ENCODE assay signal across 1 cellular context in the genomic region with DNA sequence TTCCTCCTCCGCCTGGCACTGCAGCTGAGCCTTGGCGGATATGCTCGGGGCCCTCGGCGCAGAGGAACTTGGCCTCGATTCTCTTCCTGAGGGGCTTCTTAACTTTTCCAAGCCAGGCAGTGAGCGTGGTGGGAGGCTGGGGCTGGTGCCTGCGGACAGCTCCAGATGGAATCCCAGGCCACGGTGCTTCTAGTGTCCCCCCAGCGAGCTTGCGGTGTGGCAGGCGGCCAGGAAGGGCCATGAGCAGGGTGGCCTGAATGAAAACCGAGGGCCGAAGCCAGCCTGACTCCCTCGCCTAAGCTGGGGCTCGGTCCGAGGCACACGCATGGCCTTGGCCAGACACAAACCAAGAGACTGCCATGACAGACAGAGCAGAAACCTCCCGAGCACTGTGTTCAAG.
TF ChIP-seq lines count a peak whose summit lies in the region.

No MANE protein-coding gene starts in this region.

TF ChIP-seq in H1, 55 proteins besides CTCF, POLR2A, EP300 and RAD21:
- TF ChIP-seq POU5F1 (IDR thresholded peaks at IDR 0.05; ENCODE audit: low read depth, low read length): no peak
- TF ChIP-seq, protein P1, sequence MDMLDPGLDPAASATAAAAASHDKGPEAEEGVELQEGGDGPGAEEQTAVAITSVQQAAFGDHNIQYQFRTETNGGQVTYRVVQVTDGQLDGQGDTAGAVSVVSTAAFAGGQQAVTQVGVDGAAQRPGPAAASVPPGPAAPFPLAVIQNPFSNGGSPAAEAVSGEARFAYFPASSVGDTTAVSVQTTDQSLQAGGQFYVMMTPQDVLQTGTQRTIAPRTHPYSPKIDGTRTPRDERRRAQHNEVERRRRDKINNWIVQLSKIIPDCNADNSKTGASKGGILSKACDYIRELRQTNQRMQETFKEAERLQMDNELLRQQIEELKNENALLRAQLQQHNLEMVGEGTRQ (IDR thresholded peaks at IDR 0.05; ENCODE audit: low read length): no peak
- TF ChIP-seq, protein P2, sequence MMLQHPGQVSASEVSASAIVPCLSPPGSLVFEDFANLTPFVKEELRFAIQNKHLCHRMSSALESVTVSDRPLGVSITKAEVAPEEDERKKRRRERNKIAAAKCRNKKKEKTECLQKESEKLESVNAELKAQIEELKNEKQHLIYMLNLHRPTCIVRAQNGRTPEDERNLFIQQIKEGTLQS (IDR thresholded peaks at IDR 0.05; ENCODE audit: insufficient read depth, low read depth, low read length): no peak
